In genomic region chr9:99947395-99947794, GRCh38 we compare ENCODE assay signal across 1 cellular context.
TF ChIP-seq lines count a peak whose summit lies in the region.

No MANE protein-coding gene starts in this region.

TF ChIP-seq in K562, 482 proteins besides CTCF, POLR2A, EP300 and RAD21 (continued from another document):
- TF ChIP-seq, protein P1, sequence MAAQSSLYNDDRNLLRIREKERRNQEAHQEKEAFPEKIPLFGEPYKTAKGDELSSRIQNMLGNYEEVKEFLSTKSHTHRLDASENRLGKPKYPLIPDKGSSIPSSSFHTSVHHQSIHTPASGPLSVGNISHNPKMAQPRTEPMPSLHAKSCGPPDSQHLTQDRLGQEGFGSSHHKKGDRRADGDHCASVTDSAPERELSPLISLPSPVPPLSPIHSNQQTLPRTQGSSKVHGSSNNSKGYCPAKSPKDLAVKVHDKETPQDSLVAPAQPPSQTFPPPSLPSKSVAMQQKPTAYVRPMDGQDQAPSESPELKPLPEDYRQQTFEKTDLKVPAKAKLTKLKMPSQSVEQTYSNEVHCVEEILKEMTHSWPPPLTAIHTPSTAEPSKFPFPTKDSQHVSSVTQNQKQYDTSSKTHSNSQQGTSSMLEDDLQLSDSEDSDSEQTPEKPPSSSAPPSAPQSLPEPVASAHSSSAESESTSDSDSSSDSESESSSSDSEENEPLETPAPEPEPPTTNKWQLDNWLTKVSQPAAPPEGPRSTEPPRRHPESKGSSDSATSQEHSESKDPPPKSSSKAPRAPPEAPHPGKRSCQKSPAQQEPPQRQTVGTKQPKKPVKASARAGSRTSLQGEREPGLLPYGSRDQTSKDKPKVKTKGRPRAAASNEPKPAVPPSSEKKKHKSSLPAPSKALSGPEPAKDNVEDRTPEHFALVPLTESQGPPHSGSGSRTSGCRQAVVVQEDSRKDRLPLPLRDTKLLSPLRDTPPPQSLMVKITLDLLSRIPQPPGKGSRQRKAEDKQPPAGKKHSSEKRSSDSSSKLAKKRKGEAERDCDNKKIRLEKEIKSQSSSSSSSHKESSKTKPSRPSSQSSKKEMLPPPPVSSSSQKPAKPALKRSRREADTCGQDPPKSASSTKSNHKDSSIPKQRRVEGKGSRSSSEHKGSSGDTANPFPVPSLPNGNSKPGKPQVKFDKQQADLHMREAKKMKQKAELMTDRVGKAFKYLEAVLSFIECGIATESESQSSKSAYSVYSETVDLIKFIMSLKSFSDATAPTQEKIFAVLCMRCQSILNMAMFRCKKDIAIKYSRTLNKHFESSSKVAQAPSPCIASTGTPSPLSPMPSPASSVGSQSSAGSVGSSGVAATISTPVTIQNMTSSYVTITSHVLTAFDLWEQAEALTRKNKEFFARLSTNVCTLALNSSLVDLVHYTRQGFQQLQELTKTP (IDR thresholded peaks at IDR 0.05; ENCODE audit: low read depth in 1 of 2, partially characterized antibody in 2 of 2): no peak
- TF ChIP-seq, protein P2, sequence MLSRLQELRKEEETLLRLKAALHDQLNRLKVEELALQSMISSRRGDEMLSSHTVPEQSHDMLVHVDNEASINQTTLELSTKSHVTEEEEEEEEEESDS (CRISPR knock-in tag; IDR thresholded peaks at IDR 0.05): no peak
- TF ChIP-seq ZFP1 (CRISPR knock-in tag; IDR thresholded peaks at IDR 0.05): no peak
- TF ChIP-seq XRCC5 (IDR thresholded peaks at IDR 0.05; ENCODE audit: low read depth, low read length): no peak
- no peak for TF ChIP-seq E2F3 (CRISPR knock-in tag; IDR thresholded peaks at IDR 0.05)
- no peak for TF ChIP-seq SRSF1 (IDR thresholded peaks at IDR 0.05; ENCODE audit: low read depth, low read length)
- TF ChIP-seq NR1H2 (CRISPR knock-in tag; IDR thresholded peaks at IDR 0.05): no peak
- TF ChIP-seq SMARCA4 (IDR thresholded peaks at IDR 0.05): no peak
- no peak for TF ChIP-seq ZNF41 (CRISPR knock-in tag; conservative IDR thresholded peaks at IDR 0.05)
- TF ChIP-seq ZSCAN29 (IDR thresholded peaks at IDR 0.05): no peak
- TF ChIP-seq, protein P3, sequence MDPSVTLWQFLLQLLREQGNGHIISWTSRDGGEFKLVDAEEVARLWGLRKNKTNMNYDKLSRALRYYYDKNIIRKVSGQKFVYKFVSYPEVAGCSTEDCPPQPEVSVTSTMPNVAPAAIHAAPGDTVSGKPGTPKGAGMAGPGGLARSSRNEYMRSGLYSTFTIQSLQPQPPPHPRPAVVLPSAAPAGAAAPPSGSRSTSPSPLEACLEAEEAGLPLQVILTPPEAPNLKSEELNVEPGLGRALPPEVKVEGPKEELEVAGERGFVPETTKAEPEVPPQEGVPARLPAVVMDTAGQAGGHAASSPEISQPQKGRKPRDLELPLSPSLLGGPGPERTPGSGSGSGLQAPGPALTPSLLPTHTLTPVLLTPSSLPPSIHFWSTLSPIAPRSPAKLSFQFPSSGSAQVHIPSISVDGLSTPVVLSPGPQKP (CRISPR knock-in tag; IDR thresholded peaks at IDR 0.05): no peak
- TF ChIP-seq NR2C1 (IDR thresholded peaks at IDR 0.05): no peak
- no peak for TF ChIP-seq NR2C1 (tag; IDR thresholded peaks at IDR 0.05)
- no peak for TF ChIP-seq JUND (IDR thresholded peaks at IDR 0.05; ENCODE audit: borderline replicate concordance, low read depth, low read length)
- TF ChIP-seq JUND (tag; IDR thresholded peaks at IDR 0.05; ENCODE audit: borderline replicate concordance, low read depth, low read length): no peak
